Comparison of ENCODE assay signal across 1 cellular context in genomic region chr20:63537525-63538203, GRCh38.
TF ChIP-seq lines count a peak whose summit lies in the region.

No MANE protein-coding gene starts in this region.

TF ChIP-seq in HepG2, 621 proteins besides CTCF, POLR2A, EP300 and RAD21 (continued from another document and continues in another):
- TF ChIP-seq TFDP2 (CRISPR knock-in tag; IDR thresholded peaks at IDR 0.05), result 0 out of 2 replicates have a peak, but pooled peaks have one; percentile 42
- no peak; the same call in none of the 2 replicates for TF ChIP-seq MTF2 (CRISPR knock-in tag; IDR thresholded peaks at IDR 0.05; ENCODE audit: borderline replicate concordance)
- TF ChIP-seq ZNF784 (CRISPR knock-in tag; IDR thresholded peaks at IDR 0.05; ENCODE audit: borderline replicate concordance), result peak; percentile 88
- TF ChIP-seq MZF1 (CRISPR knock-in tag; IDR thresholded peaks at IDR 0.05; ENCODE audit: borderline replicate concordance), result peak; percentile 95
- TF ChIP-seq ZNF281 (CRISPR knock-in tag; IDR thresholded peaks at IDR 0.05; ENCODE audit: borderline replicate concordance), result no peak
- TF ChIP-seq ZNF350 (CRISPR knock-in tag; IDR thresholded peaks at IDR 0.05; ENCODE audit: borderline replicate concordance, low read depth), result peak; percentile 96
- peak; percentile 87 for TF ChIP-seq YY1 (IDR thresholded peaks at IDR 0.05; ENCODE audit: insufficient read depth, insufficient replicate concordance, low read depth, low read length)
- peak; percentile 91 for TF ChIP-seq ZNF740 (CRISPR knock-in tag; IDR thresholded peaks at IDR 0.05)
- peak; percentile 95 for TF ChIP-seq ZNF276 (CRISPR knock-in tag; IDR thresholded peaks at IDR 0.05; ENCODE audit: low read depth)
- TF ChIP-seq WIZ (CRISPR knock-in tag; IDR thresholded peaks at IDR 0.05), result peak; percentile 80; the same call in 1 of the 2 replicates
- no peak for TF ChIP-seq RBM22 (optimal IDR thresholded peaks at IDR 0.05; ENCODE audit: low read length)
- TF ChIP-seq HOMEZ (CRISPR knock-in tag; IDR thresholded peaks at IDR 0.05; ENCODE audit: low read depth), result peak; percentile 75; the same call in 1 of the 2 replicates
- peak; percentile 97 for TF ChIP-seq HIC2 (CRISPR knock-in tag; IDR thresholded peaks at IDR 0.05; ENCODE audit: low read depth)
- peak; percentile 25; the same call in 1 of the 2 replicates for TF ChIP-seq TAF1 (CRISPR knock-in tag; IDR thresholded peaks at IDR 0.05)
- no peak for TF ChIP-seq REXO4 (CRISPR knock-in tag; IDR thresholded peaks at IDR 0.05; ENCODE audit: borderline replicate concordance)
- TF ChIP-seq KMT2B (CRISPR knock-in tag; IDR thresholded peaks at IDR 0.05), result peak; percentile 63; the same call in 1 of the 2 replicates
- TF ChIP-seq FOXA3 (CRISPR knock-in tag; IDR thresholded peaks at IDR 0.05), result peak; percentile 60
- TF ChIP-seq NFYC (CRISPR knock-in tag; IDR thresholded peaks at IDR 0.05), result peak; percentile 48; the same call in 1 of the 2 replicates
- TF ChIP-seq RXRA (CRISPR knock-in tag; IDR thresholded peaks at IDR 0.05), result peak; percentile 93
- peak; percentile 78; the same call in 1 of the 2 replicates for TF ChIP-seq PHF21A (CRISPR knock-in tag; IDR thresholded peaks at IDR 0.05)
- peak; percentile 87 for TF ChIP-seq ZNF746 (CRISPR knock-in tag; IDR thresholded peaks at IDR 0.05)
- TF ChIP-seq ZBTB33 (CRISPR knock-in tag; IDR thresholded peaks at IDR 0.05), result peak; percentile 88
- no peak for TF ChIP-seq ZNF713 (CRISPR knock-in tag; IDR thresholded peaks at IDR 0.05)
- TF ChIP-seq ZMYM2 (CRISPR knock-in tag; IDR thresholded peaks at IDR 0.05), result 0 out of 2 replicates have a peak, but pooled peaks have one; percentile 35
- TF ChIP-seq XBP1 (CRISPR knock-in tag; IDR thresholded peaks at IDR 0.05), result no peak
- no peak for TF ChIP-seq CEBPZ (IDR thresholded peaks at IDR 0.05; ENCODE audit: low read length)
- no peak for TF ChIP-seq KIAA2018 (CRISPR knock-in tag; IDR thresholded peaks at IDR 0.05; ENCODE audit: borderline replicate concordance)
- TF ChIP-seq SMC3 (IDR thresholded peaks at IDR 0.05; ENCODE audit: low read length), result peak; percentile 74; the same call in 1 of the 2 replicates
